31 cellular contexts compared by ENCODE assay signal in genomic region chr10:122219340-122219739, GRCh38. TPM values are rescaled to one million over a fixed set of nuclear protein-coding genes. Genes with fewer than 3 reads are reported as not detected.
DNase-seq lines count a peak whose midpoint lies in the region; ATAC-seq, FAIRE-seq and TF ChIP-seq lines count a peak whose summit lies in the region.
"Had no signal": no experiment of that assay in that cellular context is flagged by ENCODE, and none has a peak within 500 bp of the region (broad histone marks: within the 10 kb centered on the region; RNA-seq: fewer than 3 reads in every experiment).

No MANE protein-coding gene starts in this region.

- H3K36me3 Mint-ChIP-seq in progenitor cell of endocrine pancreas (ENCODE audit: insufficient read depth), result peaks cover 9% of the 10 kb centered on the region
- H3K36me3 Mint-ChIP-seq: CD14-positive monocyte; CD4-positive, alpha-beta memory T cell; CD4-positive, CD25-positive, alpha-beta regulatory T cell; CD8-positive, alpha-beta memory T cell had no signal

- DNase-seq in HepG2 (ENCODE audit: low spot score) (no peak), right lobe of liver (no peak), progenitor cell of endocrine pancreas (ENCODE audit: low spot score, unreplicated experiment) (no peak), urothelium cell line (ENCODE audit: low spot score) (no peak), NK-92 (lab: John Stamatoyannopoulos, UW; ENCODE audit: unreplicated experiment) (no peak), body of pancreas (no peak), GM12892 (ENCODE audit: insufficient read length) (no peak)
- DNase-seq: ACHN; BE2C; C1 segment of cervical spinal cord; CD4-positive, alpha-beta memory T cell; CD4-positive, CD25-positive, alpha-beta regulatory T cell; CD8-positive, alpha-beta memory T cell; COR-L47; DMS 273 treated with DMSO at 0.1 percent for 48 hours; DMS153; DMS53; DMS79; DND-41; EL; GDM1 had no signal

- in situ Hi-C loops in HepG2 (cut with HindIII; ENCODE audit: extremely low pct_ligation_motif_present, low pct_unique_long_range_greater_than_20kb), result no loop called here

- CTCF ChIA-PET in HepG2 (lab: Yijun Ruan, JAX; ENCODE audit: low intra/inter-chr PET ratio, low total read pairs), result no interaction called here

- H3K4me1 ChIP-seq in HepG2 (ENCODE audit: insufficient read depth, low read length) (no peaks in the 10 kb centered on the region), right lobe of liver (no peaks in the 10 kb centered on the region), body of pancreas (no peaks in the 10 kb centered on the region)
- H3K4me1 ChIP-seq in BLaER1 treated with 17β-estradiol and CSF1 and Interleukin-3, amounts not matched to agents 10 nM and 100 nM, result peaks cover 24 to 99% (median 80%) of the 10 kb centered on the region in 10 experiments
- H3K4me1 ChIP-seq: BE2C had no signal

- 94% methylated on average over 6 of the region's 6 CpGs for WGBS in HepG2 (ENCODE audit: low lambda C conversion rate)
- 94% methylated on average over 5 of the region's 6 CpGs for WGBS in right lobe of liver (ENCODE audit: insufficient coverage, low coverage, low lambda C conversion rate, missing lambda C conversion rate)
- 91 to 96% methylated on average over 6 of the region's 6 CpGs for WGBS in body of pancreas, 2 donors

- no TSS peak for BruUV-seq in HepG2 (replicated peaks; lab: Mats Ljungman, UMichigan)

- no peaks in the 10 kb centered on the region for H3K27me3 ChIP-seq in HepG2 (ENCODE audit: control insufficient read depth in 1 of 2, insufficient read depth in 2 of 2, low read length in 2 of 2)
- H3K27me3 ChIP-seq in right lobe of liver, result no peaks in the 10 kb centered on the region
- H3K27me3 ChIP-seq in BLaER1 treated with 17β-estradiol and CSF1 and Interleukin-3, amounts not matched to agents 10 nM and 100 nM, result peaks cover 0 to 23% (median 0%) of the 10 kb centered on the region in 11 experiments; a peak in 1 of 22 replicates
- no peaks in the 10 kb centered on the region for H3K27me3 ChIP-seq in body of pancreas
- H3K27me3 ChIP-seq: BE2C had no signal

- H3K4me1 Mint-ChIP-seq in progenitor cell of endocrine pancreas (ENCODE audit: low read depth), result no peaks in the 10 kb centered on the region
- H3K4me1 Mint-ChIP-seq: CD14-positive monocyte; CD4-positive, alpha-beta memory T cell; CD4-positive, CD25-positive, alpha-beta regulatory T cell; CD8-positive, alpha-beta memory T cell had no signal

- H3K27ac Mint-ChIP-seq in progenitor cell of endocrine pancreas, result peak overlapping the region; percentile 20
- H3K27ac Mint-ChIP-seq: CD14-positive monocyte; CD4-positive, alpha-beta memory T cell had no signal

- no peak overlapping the region for H2AFZ ChIP-seq in HepG2 (ENCODE audit: low read length)

- no peak for TF ChIP-seq EP300 in HepG2 (IDR thresholded peaks at IDR 0.05; ENCODE audit: low read depth in 2 of 2, low read length in 2 of 2)
- TF ChIP-seq EP300 in HepG2 (CRISPR knock-in tag; IDR thresholded peaks at IDR 0.05; ENCODE audit: borderline replicate concordance), result no peak

- no peak for ATAC-seq in HepG2
- ATAC-seq in right lobe of liver, result no peak
- ATAC-seq in body of pancreas, result no peak
- ATAC-seq: GM12878 had no signal

- TF ChIP-seq CTCF in HepG2 (CRISPR knock-in tag; IDR thresholded peaks at IDR 0.05) (no peak), right lobe of liver (IDR thresholded peaks at IDR 0.05) (no peak), progenitor cell of endocrine pancreas (IDR thresholded peaks at IDR 0.05; ENCODE audit: unreplicated experiment) (no peak), body of pancreas (IDR thresholded peaks at IDR 0.05) (no peak)

- H3K27me3 Mint-ChIP-seq in progenitor cell of endocrine pancreas, result no peaks in the 10 kb centered on the region

- no peaks in the 10 kb centered on the region for H4K20me1 ChIP-seq in HepG2 (ENCODE audit: insufficient read depth, low read length)
- H4K20me1 ChIP-seq in BLaER1 treated with 17β-estradiol and CSF1 and Interleukin-3, amounts not matched to agents 10 nM and 100 nM, result no peaks in the 10 kb centered on the region; a peak in 1 of 22 replicates

- H3K4me2 ChIP-seq in HepG2 (ENCODE audit: low read depth, low read length), result no peak overlapping the region
- peak overlapping the region in 8 of 11 experiments; percentile 21 to 96 (median 90); a peak in 15 of 22 replicates for H3K4me2 ChIP-seq in BLaER1 treated with 17β-estradiol and CSF1 and Interleukin-3, amounts not matched to agents 10 nM and 100 nM

- H3K27ac ChIP-seq in HepG2 (ENCODE audit: extremely low read length, insufficient read depth, low read length) (no peak overlapping the region), right lobe of liver (no peak overlapping the region), body of pancreas (no peak overlapping the region)
- H3K27ac ChIP-seq in BLaER1 treated with 17β-estradiol and CSF1 and Interleukin-3, amounts not matched to agents 10 nM and 100 nM, result peak overlapping the region in 4 of 11 experiments; percentile 31 to 98 (median 92); a peak in 6 of 22 replicates
- H3K27ac ChIP-seq: 22Rv1 had no signal

- POLR2A ChIA-PET in HepG2 (lab: Yijun Ruan, JAX), result no interaction called here

- H3K9me3 Mint-ChIP-seq in progenitor cell of endocrine pancreas (ENCODE audit: low read depth), result no peaks in the 10 kb centered on the region
- H3K9me3 Mint-ChIP-seq: CD4-positive, alpha-beta memory T cell had no signal

- no peak overlapping the region for H3K4me3 Mint-ChIP-seq in progenitor cell of endocrine pancreas (ENCODE audit: low read depth)
- H3K4me3 Mint-ChIP-seq: CD14-positive monocyte; CD4-positive, alpha-beta memory T cell; CD4-positive, CD25-positive, alpha-beta regulatory T cell; CD8-positive, alpha-beta memory T cell had no signal

- no peaks in the 10 kb centered on the region for H3K79me2 ChIP-seq in HepG2 (ENCODE audit: insufficient read depth, low read length)

- TF ChIP-seq POLR2A in HepG2 (IDR thresholded peaks at IDR 0.05; ENCODE audit: insufficient read depth in 1 of 2, low read depth in 2 of 2, low read length in 2 of 2), result no peak
- TF ChIP-seq POLR2A in right lobe of liver (IDR thresholded peaks at IDR 0.05), result no peak
- no peak for TF ChIP-seq POLR2A in body of pancreas (IDR thresholded peaks at IDR 0.05)
- TF ChIP-seq POLR2A in GM12892 (IDR thresholded peaks at IDR 0.05; ENCODE audit: low read depth, low read length), result no peak

- H3K9me3 ChIP-seq in HepG2 (ENCODE audit: low read length) (no peaks in the 10 kb centered on the region), right lobe of liver (no peaks in the 10 kb centered on the region), body of pancreas (no peaks in the 10 kb centered on the region)
- no peaks in the 10 kb centered on the region for H3K9me3 ChIP-seq in BLaER1 treated with 17β-estradiol and CSF1 and Interleukin-3, amounts not matched to agents 10 nM and 100 nM (replicated peaks in 1 of 11)
- H3K9me3 ChIP-seq: BE2C had no signal

- TF ChIP-seq RAD21 in HepG2 (CRISPR knock-in tag; IDR thresholded peaks at IDR 0.05), result no peak

- FAIRE-seq in HepG2 (lab: Jason Lieb, UNC) (no peak), urothelium cell line (lab: Jason Lieb, UNC) (peak; percentile 40), GM12892 (lab: Jason Lieb, UNC) (no peak)
- FAIRE-seq: GM12878, GM19239 had no signal

- no peak overlapping the region for H3K4me3 ChIP-seq in HepG2 (replicated peaks in 1 of 3; ENCODE audit: insufficient read depth in 1 of 3, low read depth in 2 of 3, low read length in 3 of 3)
- H3K4me3 ChIP-seq in right lobe of liver, result no peak overlapping the region
- H3K4me3 ChIP-seq in BLaER1 treated with 17β-estradiol and CSF1 and Interleukin-3, amounts not matched to agents 10 nM and 100 nM, result no peak overlapping the region
- no peak overlapping the region for H3K4me3 ChIP-seq in body of pancreas
- H3K4me3 ChIP-seq: GM12878 had no signal

- H3K9ac ChIP-seq in HepG2 (ENCODE audit: insufficient read depth, low read depth, low read length), result no peak overlapping the region
- peak overlapping the region in 1 of 11 experiments; percentile 19; a peak in 2 of 22 replicates for H3K9ac ChIP-seq in BLaER1 treated with 17β-estradiol and CSF1 and Interleukin-3, amounts not matched to agents 10 nM and 100 nM

- intact Hi-C loops in HepG2 (cut with micrococcal nuclease; ENCODE audit: unreplicated experiment), result no loop called here
- intact Hi-C loops in right lobe of liver (cut with DNase I), result no loop called here
- intact Hi-C loops in body of pancreas (cut with DNase I), result no loop called here

- H3K36me3 ChIP-seq in HepG2 (replicated peaks in 1 of 2; ENCODE audit: control insufficient read depth in 1 of 2, insufficient read depth in 2 of 2, low read length in 2 of 2), result peaks cover 18 to 60% of the 10 kb centered on the region in 2 experiments
- H3K36me3 ChIP-seq in right lobe of liver, result peaks cover 0 to 21% (median under 1%) of the 10 kb centered on the region in 4 donors
- H3K36me3 ChIP-seq in BLaER1 treated with 17β-estradiol and CSF1 and Interleukin-3, amounts not matched to agents 10 nM and 100 nM, result peaks cover 0 to 70% (median 25%) of the 10 kb centered on the region in 11 experiments; a peak in 14 of 22 replicates
- peaks cover 0 to 8% of the 10 kb centered on the region in 2 donors for H3K36me3 ChIP-seq in body of pancreas (replicated peaks in 1 of 2; ENCODE audit: insufficient read depth in 1 of 2, low read depth in 2 of 2)

RNA-seq across cellular contexts. Expression of gene BTBD16, which starts 51.8 kb away (rescaled TPM):
- total RNA-seq in HepG2 (2016; rRNA removed; fragmentation: Illumina TruSeq; extraction: Trizol) (3.6 and 5.0 TPM in 2 replicates), right lobe of liver (1 to 10 TPM in 5 of 6 experiments, under 1 TPM in 1; 0.98 to 3.0 (median 2.0) TPM), progenitor cell of endocrine pancreas (not detected in 2 replicates), body of pancreas (not detected)
- 7.2 and 7.4 TPM in 2 replicates for total RNA-seq in HepG2 (2016; cell fraction: cytosol; rRNA removed; fragmentation: Illumina TruSeq; extraction: Trizol; ENCODE audit: low read depth)
- 4.0 and 4.7 TPM in 2 replicates for total RNA-seq in HepG2 (2016; cell fraction: insoluble cytoplasmic fraction; rRNA removed; fragmentation: Illumina TruSeq; extraction: Trizol)
- 7.3 and 8.5 TPM in 2 replicates for total RNA-seq in HepG2 (2016; cell fraction: membrane; rRNA removed; fragmentation: Illumina TruSeq; extraction: Trizol)
- total RNA-seq in HepG2 (2016; cell fraction: nucleus; rRNA removed; fragmentation: Illumina TruSeq; extraction: Trizol), result 3.1 and 3.4 TPM in 2 replicates
- 8.0 and 11.9 TPM in 2 replicates for polyA plus RNA-seq in HepG2 (2011; rRNA removed)
- polyA plus RNA-seq in HepG2 (2011; cell fraction: cytosol; rRNA removed), result 8.3 and 9.7 TPM in 2 replicates
- 5.4 and 5.5 TPM in 2 replicates for polyA plus RNA-seq in HepG2 (2011; cell fraction: nucleus; rRNA removed)
- 7.8 and 9.0 TPM in 2 replicates for polyA plus RNA-seq in HepG2 (2012)
- polyA plus RNA-seq in HepG2 (2016; cell fraction: cytosol; fragmentation: Illumina TruSeq; extraction: Trizol; ENCODE audit: low read depth), result 13.5 and 16.1 TPM in 2 replicates
- polyA plus RNA-seq in HepG2 (2016; cell fraction: insoluble cytoplasmic fraction; fragmentation: Illumina TruSeq; extraction: Trizol; ENCODE audit: low read depth), result 10.5 and 11.7 TPM in 2 replicates
- 14.2 and 14.7 TPM in 2 replicates for polyA plus RNA-seq in HepG2 (2016; cell fraction: membrane; fragmentation: Illumina TruSeq; extraction: Trizol; ENCODE audit: low read depth)
- polyA plus RNA-seq in HepG2 (2016; cell fraction: nucleus; fragmentation: Illumina TruSeq; extraction: Trizol; ENCODE audit: insufficient read depth, low read depth), result 6.5 and 6.6 TPM in 2 replicates
- polyA minus RNA-seq in HepG2 (2011; rRNA and poly(A)+ RNA removed; ENCODE audit: low replicate concordance), result 0.44 and 32.3 TPM in 2 replicates
- polyA minus RNA-seq in HepG2 (2011; cell fraction: cytosol; rRNA and poly(A)+ RNA removed), result 2.9 and 6.7 TPM in 2 replicates
- polyA minus RNA-seq in HepG2 (2011; cell fraction: nucleus; rRNA and poly(A)+ RNA removed), result 8.0 and 8.9 TPM in 2 replicates
- 0.23 TPM for polyA plus RNA-seq in GM12892 (2012; ENCODE audit: missing spikeins)
- total RNA-seq: A172; A673; CD4-positive, alpha-beta memory T cell; CD4-positive, CD25-positive, alpha-beta regulatory T cell; CD8-positive, alpha-beta memory T cell; Daoy; G401; GM12878 had no signal
- polyA plus RNA-seq: AG04450; CD14-positive monocyte; CD8-positive, alpha-beta memory T cell had no signal
